In genomic region chr11:35277827-35278226, GRCh38 we compare ENCODE assay signal across 24 cellular contexts.
DNase-seq lines count a peak whose midpoint lies in the region; ATAC-seq and TF ChIP-seq lines count a peak whose summit lies in the region.
"Had no signal": no experiment of that assay in that cellular context is flagged by ENCODE, and none has a peak within 500 bp of the region (broad histone marks: within the 10 kb centered on the region; RNA-seq: fewer than 3 reads in every experiment).

No MANE protein-coding gene starts in this region.

- peaks cover 52% of the 10 kb centered on the region for H3K4me1 Mint-ChIP-seq in activated CD4-positive, alpha-beta T cell treated with anti-CD3 and anti-CD28 coated beads, Interleukin-2, amount 10 ng/mL, durations not matched to agents 24 days and 14 days
- peaks cover 30% of the 10 kb centered on the region for H3K4me1 Mint-ChIP-seq in activated CD4-positive, alpha-beta T cell treated with anti-CD3 and anti-CD28 coated beads, Interleukin-2, amount 10 ng/mL, durations not matched to agents 7 days and 5 days
- H3K4me1 Mint-ChIP-seq in stimulated activated naive B cell treated with anti-CD40 and anti-IgM and Interleukin-4, amounts not matched to agents 10 μg/mL and 1 μg/mL and 100 μg/mL, for 72 hours: peaks cover 36 to 49% of the 10 kb centered on the region in 2 donors
- peaks cover 30% of the 10 kb centered on the region for H3K4me1 Mint-ChIP-seq in HFFc6 (ENCODE audit: low read depth)

- no peak for DNase-seq in activated CD4-positive, alpha-beta T cell treated with anti-CD3 and anti-CD28 coated beads, Interleukin-2, amount 10 ng/mL, durations not matched to agents 24 days and 14 days
- DNase-seq in activated CD4-positive, alpha-beta T cell treated with anti-CD3 and anti-CD28 coated beads, Interleukin-2, amount 10 ng/mL, durations not matched to agents 7 days and 5 days: no peak
- DNase-seq in NCI-H2171 (lab: John Stamatoyannopoulos, UW) (peak; percentile 41), caudate nucleus (lab: John Stamatoyannopoulos, UW) (no peak), HFFc6 (no peak), foreskin fibroblast (no peak)
- DNase-seq in stimulated activated naive B cell treated with anti-CD40 and anti-IgM and Interleukin-4, amounts not matched to agents 10 μg/mL and 1 μg/mL and 100 μg/mL, for 72 hours: no peak
- DNase-seq: 8988T; ACHN; BE2C; CD8-positive, alpha-beta memory T cell; DMS 273 treated with DMSO at 0.1 percent for 48 hours; DND-41; KG1; MM.1S; NCI-H2029 treated with DMSO at 0.1 percent for 48 hours; NCI-H446; NCI-H526; PC-9; SJCRH30 had no signal

- TF ChIP-seq CTCF in HFFc6 (IDR thresholded peaks at IDR 0.05) (no peak), foreskin fibroblast (IDR thresholded peaks at IDR 0.05; ENCODE audit: low read depth, low read length) (no peak)

- peak overlapping the region; percentile 39 for H3K27ac ChIP-seq in caudate nucleus (ENCODE audit: low read depth, low read length)
- H3K27ac ChIP-seq: PC-9, SJCRH30 had no signal

- no peak overlapping the region for H3K4me3 ChIP-seq in foreskin fibroblast (ENCODE audit: low read depth in 1 of 2, low read length in 2 of 2)
- H3K4me3 ChIP-seq: PC-9, SJCRH30 had no signal

- ATAC-seq in stimulated activated naive B cell treated with anti-CD40 and anti-IgM and Interleukin-4, amounts not matched to agents 10 μg/mL and 1 μg/mL and 100 μg/mL, for 72 hours (replicated peaks): peak; percentile 53 to 58
- ATAC-seq in GM18861 (IDR thresholded peaks at IDR 0.05; ENCODE audit: unreplicated experiment): no peak
- ATAC-seq: Right ventricle myocardium inferior, SK-N-SH treated with all-trans-retinoic acid at 6 μM for 48 hours had no signal

- POLR2A ChIA-PET in activated CD4-positive, alpha-beta T cell treated with anti-CD3 and anti-CD28 coated beads, Interleukin-2, amount 10 ng/mL, durations not matched to agents 7 days and 5 days (lab: Charles Lee): no interaction called here

- CTCF ChIA-PET in activated CD4-positive, alpha-beta T cell treated with anti-CD3 and anti-CD28 coated beads, Interleukin-2, amount 10 ng/mL, durations not matched to agents 7 days and 5 days (lab: Charles Lee): interaction anchor here (1.0 kb wide), 1 partner anchor 20 kb away, joined by 3 read pairs; no protein-coding TSS in a partner anchor

- H3K27ac Mint-ChIP-seq in activated CD4-positive, alpha-beta T cell treated with anti-CD3 and anti-CD28 coated beads, Interleukin-2, amount 10 ng/mL, durations not matched to agents 24 days and 14 days: peak overlapping the region; percentile 2
- no peak overlapping the region for H3K27ac Mint-ChIP-seq in activated CD4-positive, alpha-beta T cell treated with anti-CD3 and anti-CD28 coated beads, Interleukin-2, amount 10 ng/mL, durations not matched to agents 7 days and 5 days
- H3K27ac Mint-ChIP-seq in stimulated activated naive B cell treated with anti-CD40 and anti-IgM and Interleukin-4, amounts not matched to agents 10 μg/mL and 1 μg/mL and 100 μg/mL, for 72 hours: no peak overlapping the region
- no peak overlapping the region for H3K27ac Mint-ChIP-seq in HFFc6
- H3K27ac Mint-ChIP-seq: CD14-positive monocyte had no signal

- H3K4me3 Mint-ChIP-seq in activated CD4-positive, alpha-beta T cell treated with anti-CD3 and anti-CD28 coated beads, Interleukin-2, amount 10 ng/mL, durations not matched to agents 24 days and 14 days: no peak overlapping the region
- no peak overlapping the region for H3K4me3 Mint-ChIP-seq in activated CD4-positive, alpha-beta T cell treated with anti-CD3 and anti-CD28 coated beads, Interleukin-2, amount 10 ng/mL, durations not matched to agents 7 days and 5 days
- H3K4me3 Mint-ChIP-seq in stimulated activated naive B cell treated with anti-CD40 and anti-IgM and Interleukin-4, amounts not matched to agents 10 μg/mL and 1 μg/mL and 100 μg/mL, for 72 hours: no peak overlapping the region
- H3K4me3 Mint-ChIP-seq in HFFc6: no peak overlapping the region
- H3K4me3 Mint-ChIP-seq: CD14-positive monocyte; CD8-positive, alpha-beta memory T cell had no signal

- H3K36me3 Mint-ChIP-seq in activated CD4-positive, alpha-beta T cell treated with anti-CD3 and anti-CD28 coated beads, Interleukin-2, amount 10 ng/mL, durations not matched to agents 24 days and 14 days (ENCODE audit: low read depth): peaks cover 6% of the 10 kb centered on the region
- no peaks in the 10 kb centered on the region for H3K36me3 Mint-ChIP-seq in activated CD4-positive, alpha-beta T cell treated with anti-CD3 and anti-CD28 coated beads, Interleukin-2, amount 10 ng/mL, durations not matched to agents 7 days and 5 days (ENCODE audit: low read depth)
- H3K36me3 Mint-ChIP-seq in stimulated activated naive B cell treated with anti-CD40 and anti-IgM and Interleukin-4, amounts not matched to agents 10 μg/mL and 1 μg/mL and 100 μg/mL, for 72 hours: no peaks in the 10 kb centered on the region
- peaks cover 7% of the 10 kb centered on the region; the same call in 1 of the 2 replicates for H3K36me3 Mint-ChIP-seq in HFFc6 (ENCODE audit: low read depth)

- intact Hi-C loops in activated CD4-positive, alpha-beta T cell treated with anti-CD3 and anti-CD28 coated beads, Interleukin-2, amount 10 ng/mL, durations not matched to agents 24 days and 14 days (cut with micrococcal nuclease): no loop called here

- peaks cover 2% of the 10 kb centered on the region for H3K27me3 Mint-ChIP-seq in activated CD4-positive, alpha-beta T cell treated with anti-CD3 and anti-CD28 coated beads, Interleukin-2, amount 10 ng/mL, durations not matched to agents 24 days and 14 days
- peaks cover 2% of the 10 kb centered on the region for H3K27me3 Mint-ChIP-seq in activated CD4-positive, alpha-beta T cell treated with anti-CD3 and anti-CD28 coated beads, Interleukin-2, amount 10 ng/mL, durations not matched to agents 7 days and 5 days
- no peaks in the 10 kb centered on the region for H3K27me3 Mint-ChIP-seq in stimulated activated naive B cell treated with anti-CD40 and anti-IgM and Interleukin-4, amounts not matched to agents 10 μg/mL and 1 μg/mL and 100 μg/mL, for 72 hours
- peaks cover 4% of the 10 kb centered on the region; the same call in 1 of the 2 replicates for H3K27me3 Mint-ChIP-seq in HFFc6 (ENCODE audit: insufficient read depth)
- H3K27me3 Mint-ChIP-seq: CD8-positive, alpha-beta memory T cell had no signal

- peaks cover 18% of the 10 kb centered on the region for H3K9me3 Mint-ChIP-seq in activated CD4-positive, alpha-beta T cell treated with anti-CD3 and anti-CD28 coated beads, Interleukin-2, amount 10 ng/mL, durations not matched to agents 24 days and 14 days
- peaks cover 5% of the 10 kb centered on the region for H3K9me3 Mint-ChIP-seq in activated CD4-positive, alpha-beta T cell treated with anti-CD3 and anti-CD28 coated beads, Interleukin-2, amount 10 ng/mL, durations not matched to agents 7 days and 5 days
- peaks cover 0 to 4% of the 10 kb centered on the region in 2 donors for H3K9me3 Mint-ChIP-seq in stimulated activated naive B cell treated with anti-CD40 and anti-IgM and Interleukin-4, amounts not matched to agents 10 μg/mL and 1 μg/mL and 100 μg/mL, for 72 hours
- no peaks in the 10 kb centered on the region for H3K9me3 Mint-ChIP-seq in HFFc6
- H3K9me3 Mint-ChIP-seq: CD8-positive, alpha-beta memory T cell had no signal
